ENCODE assay signal across 8 cellular contexts in the genomic region with DNA sequence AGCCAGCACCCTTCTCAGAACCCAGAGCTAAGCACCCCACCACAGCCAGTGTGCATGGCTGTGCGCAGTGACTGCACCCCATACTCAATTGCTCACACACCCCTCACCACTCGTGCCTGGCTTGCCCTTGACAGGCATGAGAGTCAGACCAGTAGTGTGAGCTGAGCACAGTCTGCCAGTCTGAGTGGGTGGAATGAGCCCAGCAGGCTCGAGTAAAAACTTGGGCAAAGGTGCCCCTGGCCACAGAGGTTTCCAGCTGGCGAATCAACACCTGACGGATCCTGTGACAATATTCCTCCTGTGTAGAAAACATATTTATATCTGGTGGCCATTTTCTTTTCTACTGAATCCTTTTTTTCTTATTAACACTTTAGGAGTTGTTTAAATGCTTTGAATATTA.
"Had no signal": no experiment of that assay in that cellular context is flagged by ENCODE, and none has a peak within 500 bp of the region (broad histone marks: within the 10 kb centered on the region; RNA-seq: fewer than 3 reads in every experiment).

No MANE protein-coding gene starts in this region.

- H3K4me3 ChIP-seq: GM23248, HAP-1, K562 had no signal

- H2AFZ ChIP-seq: GM23248 had no signal

- ATAC-seq: HCT116, K562 had no signal

- H3K27ac Mint-ChIP-seq: HFFc6 had no signal

- H3K9me3 Mint-ChIP-seq: HFFc6 had no signal

- H3K36me3 ChIP-seq: HAP-1 had no signal

- H3K9me3 ChIP-seq: HAP-1 had no signal

- DNase-seq: GM23248, GOT3, H7, HFFc6, IMR-90 had no signal

- H3K4me3 Mint-ChIP-seq: HFFc6 had no signal

- H3K9ac ChIP-seq: GM23248 had no signal

- H3K27ac ChIP-seq: GM23248 had no signal
